In the genomic region with DNA sequence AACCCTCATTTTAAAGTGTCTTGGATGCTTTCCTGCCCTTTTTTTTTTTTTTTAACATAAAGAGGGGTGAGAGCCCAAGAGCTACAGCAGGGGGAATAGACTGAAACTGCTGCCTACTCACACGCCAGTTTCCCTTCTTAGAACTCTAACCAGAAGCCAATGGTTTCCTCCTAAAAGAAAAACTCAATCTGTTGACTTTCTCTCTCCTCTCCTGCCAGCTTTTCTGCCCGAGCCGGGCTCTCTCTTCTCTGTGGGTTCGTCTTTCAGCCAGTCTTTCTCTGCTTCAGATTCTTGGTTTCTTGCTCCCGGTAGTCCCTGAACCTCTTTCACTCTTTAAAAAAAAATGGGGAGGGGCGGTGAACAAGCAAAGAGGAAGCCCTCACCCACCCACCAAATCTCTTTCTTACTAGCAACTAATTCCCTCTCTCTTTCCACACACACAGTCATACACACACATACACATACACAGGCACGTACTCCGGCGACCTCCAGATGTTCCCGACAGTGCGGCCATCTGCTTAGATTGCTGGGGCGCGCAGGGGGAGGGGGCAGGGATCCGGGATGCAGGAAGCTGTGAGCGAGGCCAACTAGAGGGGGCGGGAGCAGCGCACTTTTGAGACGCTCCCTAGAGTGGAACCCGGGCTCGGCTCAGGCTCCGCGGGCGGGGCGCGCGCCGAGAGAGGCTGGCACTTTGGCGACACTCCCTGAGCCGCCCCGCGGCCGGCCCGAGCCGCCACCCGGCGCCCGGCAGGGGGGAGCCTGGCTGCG, we compare ENCODE assay signal across 8 cellular contexts. TPM values are rescaled to one million over a fixed set of nuclear protein-coding genes. Genes with fewer than 3 reads are reported as not detected.
DNase-seq lines count a peak whose midpoint lies in the region; ATAC-seq lines count a peak whose summit lies in the region.

No MANE protein-coding gene starts in this region.

- H3K4me1 Mint-ChIP-seq in activated T-helper 1 cell treated with anti-CD3 and anti-CD28 coated beads, Interleukin-12 subunit alpha, Interleukin-12 subunit beta, Interleukin-2, Interleukin-4 antibody, amounts not matched to agents 30 ng/mL and 10 ng/mL and 1 ng/mL, durations not matched to agents 14 hours and 24 hours and 36 hours (ENCODE audit: low read depth), result peaks cover 9% of the 10 kb centered on the region
- H3K4me1 Mint-ChIP-seq in naive thymus-derived CD8-positive, alpha-beta T cell, result peaks cover 5 to 9% (median 9%) of the 10 kb centered on the region in 4 donors

- peaks cover 40% of the 10 kb centered on the region for H3K27me3 Mint-ChIP-seq in activated T-helper 1 cell treated with anti-CD3 and anti-CD28 coated beads, Interleukin-12 subunit alpha, Interleukin-12 subunit beta, Interleukin-2, Interleukin-4 antibody, amounts not matched to agents 30 ng/mL and 10 ng/mL and 1 ng/mL, durations not matched to agents 14 hours and 24 hours and 36 hours (ENCODE audit: insufficient read depth)
- H3K27me3 Mint-ChIP-seq in naive thymus-derived CD8-positive, alpha-beta T cell, result peaks cover 21 to 48% (median 37%) of the 10 kb centered on the region in 5 donors

- H3K27ac ChIP-seq in thymus (ENCODE audit: low read depth), result peak overlapping the region; percentile 81

- peak overlapping the region; percentile 56 for H3K4me3 ChIP-seq in thymus (ENCODE audit: low read length)

- DNase-seq in COR-L47 (lab: John Stamatoyannopoulos, UW), result peak; percentile 81
- DNase-seq in NCI-H524 treated with DMSO at 0.1 percent for 48 hours (lab: John Stamatoyannopoulos, UW), result peak; percentile 93
- peak; percentile 35 for DNase-seq in activated T-helper 1 cell treated with anti-CD3 and anti-CD28 coated beads, Interleukin-12 subunit alpha, Interleukin-12 subunit beta, Interleukin-2, Interleukin-4 antibody, amounts not matched to agents 30 ng/mL and 10 ng/mL and 1 ng/mL, durations not matched to agents 14 hours and 24 hours and 36 hours (ENCODE audit: low spot score)
- peak; percentile 92 for DNase-seq in fibroblast of the conjunctiva (ENCODE audit: low read depth)
- peak in 2 of 10 donors; percentile 16 for DNase-seq in naive thymus-derived CD8-positive, alpha-beta T cell
- no peak for DNase-seq in middle frontal gyrus (ENCODE audit: extremely low spot score, low spot score)

- H3K36me3 Mint-ChIP-seq in activated T-helper 1 cell treated with anti-CD3 and anti-CD28 coated beads, Interleukin-12 subunit alpha, Interleukin-12 subunit beta, Interleukin-2, Interleukin-4 antibody, amounts not matched to agents 30 ng/mL and 10 ng/mL and 1 ng/mL, durations not matched to agents 14 hours and 24 hours and 36 hours (ENCODE audit: low read depth), result peaks cover 2% of the 10 kb centered on the region
- peaks cover 0 to 8% (median 0%) of the 10 kb centered on the region in 3 donors for H3K36me3 Mint-ChIP-seq in naive thymus-derived CD8-positive, alpha-beta T cell

- no peaks in the 10 kb centered on the region for H3K9me3 Mint-ChIP-seq in activated T-helper 1 cell treated with anti-CD3 and anti-CD28 coated beads, Interleukin-12 subunit alpha, Interleukin-12 subunit beta, Interleukin-2, Interleukin-4 antibody, amounts not matched to agents 30 ng/mL and 10 ng/mL and 1 ng/mL, durations not matched to agents 14 hours and 24 hours and 36 hours
- peaks cover 0 to 7% (median 0%) of the 10 kb centered on the region in 9 donors for H3K9me3 Mint-ChIP-seq in naive thymus-derived CD8-positive, alpha-beta T cell

- peak; percentile 56 for ATAC-seq in HG02884 (IDR thresholded peaks at IDR 0.05; ENCODE audit: unreplicated experiment)
- peak; percentile 70 to 73 for ATAC-seq in naive thymus-derived CD8-positive, alpha-beta T cell

- no peaks in the 10 kb centered on the region for H3K9me3 ChIP-seq in thymus (ENCODE audit: control insufficient read depth)

- no peaks in the 10 kb centered on the region for H3K4me1 ChIP-seq in thymus (ENCODE audit: control insufficient read depth, insufficient read depth, low read length)

- 1% methylated on average over 38 of the region's 38 CpGs for WGBS in thymus

- peaks cover 16% of the 10 kb centered on the region for H3K27me3 ChIP-seq in thymus (ENCODE audit: control insufficient read depth, insufficient read depth)

- no peaks in the 10 kb centered on the region for H3K36me3 ChIP-seq in thymus (ENCODE audit: control insufficient read depth, insufficient read depth)

- peak overlapping the region; percentile 78 for H3K27ac Mint-ChIP-seq in activated T-helper 1 cell treated with anti-CD3 and anti-CD28 coated beads, Interleukin-12 subunit alpha, Interleukin-12 subunit beta, Interleukin-2, Interleukin-4 antibody, amounts not matched to agents 30 ng/mL and 10 ng/mL and 1 ng/mL, durations not matched to agents 14 hours and 24 hours and 36 hours
- peak overlapping the region in 4 of 10 donors; percentile 12 to 77 (median 60) for H3K27ac Mint-ChIP-seq in naive thymus-derived CD8-positive, alpha-beta T cell

- POLR2A ChIA-PET in naive thymus-derived CD8-positive, alpha-beta T cell (lab: Charles Lee), result interaction anchor here (0.7 kb wide), 3 partner anchors 25 to 225 kb away, joined by 3 to 5 read pairs (median 3); no protein-coding TSS in a partner anchor

- intact Hi-C loops in activated T-helper 1 cell treated with anti-CD3 and anti-CD28 coated beads, Interleukin-12 subunit alpha, Interleukin-12 subunit beta, Interleukin-2, Interleukin-4 antibody, amounts not matched to agents 30 ng/mL and 10 ng/mL and 1 ng/mL, durations not matched to agents 14 hours and 24 hours and 36 hours (cut with micrococcal nuclease), result loop anchor here (1.0 to 2.0 kb wide), 3 partner anchors 14 to 22 kb away; no protein-coding TSS in a partner anchor

- H3K4me3 Mint-ChIP-seq in activated T-helper 1 cell treated with anti-CD3 and anti-CD28 coated beads, Interleukin-12 subunit alpha, Interleukin-12 subunit beta, Interleukin-2, Interleukin-4 antibody, amounts not matched to agents 30 ng/mL and 10 ng/mL and 1 ng/mL, durations not matched to agents 14 hours and 24 hours and 36 hours, result peak overlapping the region; percentile 73
- H3K4me3 Mint-ChIP-seq in naive thymus-derived CD8-positive, alpha-beta T cell, result peak overlapping the region; percentile 74 to 90 (median 81)

RNA-seq across cellular contexts. Expression of gene TSKU, which starts 0.4 kb away (rescaled TPM):
- total RNA-seq in activated T-helper 1 cell treated with anti-CD3 and anti-CD28 coated beads, Interleukin-12 subunit alpha, Interleukin-12 subunit beta, Interleukin-2, Interleukin-4 antibody, amounts not matched to agents 30 ng/mL and 10 ng/mL and 1 ng/mL, durations not matched to agents 14 hours and 24 hours and 36 hours, result 0.91 and 1.1 TPM in 2 replicates
- not detected for total RNA-seq in naive thymus-derived CD8-positive, alpha-beta T cell
- polyA plus RNA-seq in naive thymus-derived CD8-positive, alpha-beta T cell, result not detected
- 11.8 TPM for polyA plus RNA-seq in thymus
